In the genomic region with DNA sequence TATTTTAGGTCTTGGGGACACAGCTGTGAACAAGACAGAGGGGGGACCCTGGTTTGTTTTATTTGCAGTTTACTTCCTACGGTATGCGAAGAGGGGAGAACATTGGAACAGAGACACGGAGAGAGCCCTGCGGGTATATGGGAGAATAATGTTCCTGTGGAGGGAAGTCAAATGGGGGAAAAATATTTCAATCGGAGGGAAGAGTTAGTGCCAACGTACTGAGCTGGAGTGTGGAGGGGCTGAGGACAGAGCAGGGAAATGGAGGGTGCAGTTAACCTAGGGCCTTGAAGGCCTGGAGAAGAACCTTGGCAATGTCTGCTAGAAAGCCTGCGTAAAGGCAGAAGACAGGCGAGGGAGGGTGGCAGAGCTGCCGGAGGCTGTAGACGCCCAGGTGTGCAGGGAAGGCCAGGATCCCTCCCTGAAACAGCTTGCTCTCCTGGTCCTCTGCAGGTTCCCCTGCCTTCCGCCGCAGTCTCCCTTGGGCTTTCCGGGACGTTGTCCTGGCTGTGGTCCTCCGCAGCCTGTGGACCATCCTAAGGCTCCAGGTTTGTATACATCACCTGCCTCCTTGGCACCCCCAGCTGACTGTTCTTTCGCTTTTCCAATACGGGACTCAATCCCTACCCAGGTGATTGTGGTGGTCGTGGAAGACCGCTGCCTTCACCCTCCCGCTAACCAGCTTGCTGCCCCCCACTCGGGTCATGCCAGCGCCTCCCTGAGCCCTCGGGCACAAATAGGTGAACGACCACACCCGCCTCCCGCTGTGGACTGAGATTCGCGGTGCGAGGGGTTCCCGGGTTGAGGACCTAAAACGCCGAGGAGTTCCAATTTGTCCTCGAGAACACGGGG, we compare ENCODE assay signal across 8 cellular contexts. TPM values are rescaled to one million over a fixed set of nuclear protein-coding genes. Genes with fewer than 3 reads are reported as not detected.
A peak's percentile ranks its signal among the peaks of the same experiment; 100 is the strongest.
DNase-seq lines count a peak whose midpoint lies in the region; ATAC-seq and TF ChIP-seq lines count a peak whose summit lies in the region.

No MANE protein-coding gene starts in this region.

- no peak for TF ChIP-seq CTCF in osteocyte (IDR thresholded peaks at IDR 0.05)

- peak overlapping the region; percentile 95 for H3K4me3 Mint-ChIP-seq in activated naive CD4-positive, alpha-beta T cell treated with anti-CD3 and anti-CD28 coated beads for 36 hours
- H3K4me3 Mint-ChIP-seq in osteocyte (ENCODE audit: unreplicated experiment), result peak overlapping the region; percentile 92

- CTCF ChIA-PET in activated naive CD4-positive, alpha-beta T cell treated with anti-CD3 and anti-CD28 coated beads for 36 hours (lab: Charles Lee), result interaction anchor here (0.8 to 1.8 kb wide), 5 partner anchors 10 to 73 kb away, joined by 3 to 6 read pairs (median 4); no protein-coding TSS in a partner anchor

- no peaks in the 10 kb centered on the region for H3K9me3 Mint-ChIP-seq in activated naive CD4-positive, alpha-beta T cell treated with anti-CD3 and anti-CD28 coated beads for 36 hours
- H3K9me3 Mint-ChIP-seq in osteocyte (ENCODE audit: unreplicated experiment), result no peaks in the 10 kb centered on the region

- H3K9me3 ChIP-seq in MG63 (no peaks in the 10 kb centered on the region), endocrine pancreas (ENCODE audit: control insufficient read depth, low read length) (no peaks in the 10 kb centered on the region)

- intact Hi-C loops in activated naive CD4-positive, alpha-beta T cell treated with anti-CD3 and anti-CD28 coated beads for 36 hours (cut with micrococcal nuclease), result no loop called here

- peak overlapping the region; percentile 99 for H3K27ac Mint-ChIP-seq in activated naive CD4-positive, alpha-beta T cell treated with anti-CD3 and anti-CD28 coated beads for 36 hours
- peak overlapping the region; percentile 100 for H3K27ac Mint-ChIP-seq in osteocyte (ENCODE audit: unreplicated experiment)

- H3K36me3 ChIP-seq in MG63 (peaks cover 69% of the 10 kb centered on the region), endocrine pancreas (ENCODE audit: control insufficient read depth, insufficient read depth, low read length) (no peaks in the 10 kb centered on the region)

- H3K9ac ChIP-seq in endocrine pancreas (ENCODE audit: control insufficient read depth, insufficient read depth, low read length), result peak overlapping the region; percentile 58

- no peak for DNase-seq in activated naive CD4-positive, alpha-beta T cell treated with anti-CD3 and anti-CD28 coated beads for 36 hours
- DNase-seq in activated naive CD4-positive, alpha-beta T cell treated with Interleukin-2 at 50 U/mL for 16 hours, result no peak
- DNase-seq in MG63 (peak; percentile 32), osteocyte (ENCODE audit: extremely low spot score, unreplicated experiment) (no peak), ureter (ENCODE audit: low spot score) (no peak), putamen (ENCODE audit: low spot score) (no peak)

- H3K4me3 ChIP-seq in MG63 (peak overlapping the region; percentile 69), endocrine pancreas (ENCODE audit: control insufficient read depth, insufficient read depth, low read length) (peak overlapping the region; percentile 47)

- ATAC-seq in GM18873 (IDR thresholded peaks at IDR 0.05; ENCODE audit: low FRiP score, unreplicated experiment), result no peak

- H3K36me3 Mint-ChIP-seq in activated naive CD4-positive, alpha-beta T cell treated with anti-CD3 and anti-CD28 coated beads for 36 hours (ENCODE audit: low read depth), result peaks cover 44% of the 10 kb centered on the region
- peaks cover 12% of the 10 kb centered on the region for H3K36me3 Mint-ChIP-seq in osteocyte (ENCODE audit: unreplicated experiment)

- H3K27me3 ChIP-seq in MG63 (no peaks in the 10 kb centered on the region), endocrine pancreas (ENCODE audit: control insufficient read depth, insufficient read depth, low read length) (no peaks in the 10 kb centered on the region)

- no peaks in the 10 kb centered on the region for H3K27me3 Mint-ChIP-seq in activated naive CD4-positive, alpha-beta T cell treated with anti-CD3 and anti-CD28 coated beads for 36 hours (ENCODE audit: low read depth)
- H3K27me3 Mint-ChIP-seq in osteocyte (ENCODE audit: unreplicated experiment), result no peaks in the 10 kb centered on the region

- peaks cover 62% of the 10 kb centered on the region for H3K4me1 Mint-ChIP-seq in activated naive CD4-positive, alpha-beta T cell treated with anti-CD3 and anti-CD28 coated beads for 36 hours (ENCODE audit: low read depth)
- H3K4me1 Mint-ChIP-seq in osteocyte (ENCODE audit: unreplicated experiment), result peaks cover 76% of the 10 kb centered on the region

- peaks cover 11% of the 10 kb centered on the region for H3K4me1 ChIP-seq in endocrine pancreas (ENCODE audit: control insufficient read depth, insufficient read depth, low read length)

RNA-seq across cellular contexts. Expression of gene RACK1, which starts 1.9 kb away (rescaled TPM):
- total RNA-seq in activated naive CD4-positive, alpha-beta T cell treated with anti-CD3 and anti-CD28 coated beads for 36 hours, result 1,000 to 10,000 TPM; 3,176 to 3,362 TPM
- 8,781 and 10,327 TPM in 2 replicates for total RNA-seq in MG63 (2014; rRNA removed; shearing (Covaris generic); ENCODE audit: low replicate concordance)
- total RNA-seq in osteocyte (1,869 and 1,921 TPM in 2 replicates), ureter (1,824 TPM)

RNA-seq across cellular contexts. Expression of gene TRIM52, which starts 15.3 kb away (rescaled TPM):
- total RNA-seq in activated naive CD4-positive, alpha-beta T cell treated with anti-CD3 and anti-CD28 coated beads for 36 hours, result 10 to 100 TPM; 10.5 to 10.9 TPM
- total RNA-seq in MG63 (2014; rRNA removed; shearing (Covaris generic); ENCODE audit: low replicate concordance), result 3.9 and 5.8 TPM in 2 replicates
- total RNA-seq in osteocyte (12.8 and 13.7 TPM in 2 replicates), ureter (22.5 TPM)

RNA-seq across cellular contexts. Expression of gene TRIM41, which starts 22.6 kb away (rescaled TPM):
- total RNA-seq in activated naive CD4-positive, alpha-beta T cell treated with anti-CD3 and anti-CD28 coated beads for 36 hours, result 10 to 100 TPM; 36.5 to 37.3 TPM
- total RNA-seq in MG63 (2014; rRNA removed; shearing (Covaris generic); ENCODE audit: low replicate concordance), result 31.9 and 43.0 TPM in 2 replicates
- total RNA-seq in osteocyte (25.2 and 27.1 TPM in 2 replicates), ureter (34.5 TPM)

RNA-seq across cellular contexts. Expression of gene TRIM7, which starts 40.7 kb away (rescaled TPM):
- 1 to 10 TPM; 1.6 to 1.8 TPM for total RNA-seq in activated naive CD4-positive, alpha-beta T cell treated with anti-CD3 and anti-CD28 coated beads for 36 hours
- 15.6 and 22.6 TPM in 2 replicates for total RNA-seq in MG63 (2014; rRNA removed; shearing (Covaris generic); ENCODE audit: low replicate concordance)
- 3.8 and 4.0 TPM in 2 replicates for total RNA-seq in osteocyte
- 3.0 TPM for total RNA-seq in ureter
